Comparison of ENCODE assay signal across 1 cellular context in genomic region chr2:127526142-127526939, GRCh38.
TF ChIP-seq lines count a peak whose summit lies in the region.

Gene IWS1 (minus strand): TSS chr2:127526489. CDS start chr2:127526208, 281 bp downstream.

TF ChIP-seq in HepG2, 621 proteins besides CTCF, POLR2A, EP300 and RAD21 (continued from another document and continues in another):
- TF ChIP-seq HMGXB3 (CRISPR knock-in tag; IDR thresholded peaks at IDR 0.05; ENCODE audit: borderline replicate concordance) (peak; percentile 50; the same call in 1 of the 2 replicates), PITX1 (CRISPR knock-in tag; IDR thresholded peaks at IDR 0.05) (peak; percentile 78), ZNF234 (CRISPR knock-in tag; conservative IDR thresholded peaks at IDR 0.05) (no peak; the same call in 1 of the 2 replicates), REPIN1 (CRISPR knock-in tag; IDR thresholded peaks at IDR 0.05; ENCODE audit: borderline replicate concordance, low read depth) (no peak; the same call in none of the 2 replicates), RBAK (CRISPR knock-in tag; IDR thresholded peaks at IDR 0.05) (no peak), RBM39 (IDR thresholded peaks at IDR 0.05; ENCODE audit: low read depth, low read length, poor library complexity, severe bottlenecking) (peak; percentile 37), MTA3 (CRISPR knock-in tag; IDR thresholded peaks at IDR 0.05) (no peak; the same call in 1 of the 2 replicates), NFKBIZ (CRISPR knock-in tag; IDR thresholded peaks at IDR 0.05) (peak; percentile 72; the same call in 1 of the 2 replicates), RBM22 (optimal IDR thresholded peaks at IDR 0.05; ENCODE audit: low read length) (no peak), ZNF34 (CRISPR knock-in tag; IDR thresholded peaks at IDR 0.05; ENCODE audit: borderline replicate concordance) (no peak), HNRNPH1 (optimal IDR thresholded peaks at IDR 0.05; ENCODE audit: low read depth, low read length) (no peak), ZNF563 (CRISPR knock-in tag; IDR thresholded peaks at IDR 0.05) (peak; percentile 91), BCL6 (CRISPR knock-in tag; IDR thresholded peaks at IDR 0.05) (peak; percentile 61), NBN (conservative IDR thresholded peaks at IDR 0.05) (no peak), NFE2L1 (CRISPR knock-in tag; IDR thresholded peaks at IDR 0.05; ENCODE audit: borderline replicate concordance) (no peak), KLF12 (CRISPR knock-in tag; IDR thresholded peaks at IDR 0.05; ENCODE audit: borderline replicate concordance) (no peak), ZSCAN20 (CRISPR knock-in tag; IDR thresholded peaks at IDR 0.05; ENCODE audit: borderline replicate concordance) (0 out of 2 replicates have a peak, but pooled peaks have one; percentile 68), MZF1 (CRISPR knock-in tag; IDR thresholded peaks at IDR 0.05; ENCODE audit: borderline replicate concordance) (0 out of 2 replicates have a peak, but pooled peaks have one; percentile 25), ZNF432 (CRISPR knock-in tag; IDR thresholded peaks at IDR 0.05; ENCODE audit: borderline replicate concordance) (0 out of 2 replicates have a peak, but pooled peaks have one; percentile 30), ZNF530 (CRISPR knock-in tag; IDR thresholded peaks at IDR 0.05; ENCODE audit: low read depth) (no peak), DBP (CRISPR knock-in tag; IDR thresholded peaks at IDR 0.05; ENCODE audit: not compliant biosample characterization) (no peak), ATF7 (IDR thresholded peaks at IDR 0.05) (no peak), ATF7 (CRISPR knock-in tag; IDR thresholded peaks at IDR 0.05) (0 out of 2 replicates have a peak, but pooled peaks have one; percentile 18), CHD4 (IDR thresholded peaks at IDR 0.05; ENCODE audit: borderline replicate concordance, low read length) (no peak; the same call in 1 of the 2 replicates), ZSCAN29 (CRISPR knock-in tag; conservative IDR thresholded peaks at IDR 0.05) (peak; percentile 76; the same call in 1 of the 2 replicates), RFX5 (IDR thresholded peaks at IDR 0.05; ENCODE audit: low read depth, low read length) (peak; percentile 83), NFE2L2 (IDR thresholded peaks at IDR 0.05; ENCODE audit: low read length) (no peak), ZFP91 (CRISPR knock-in tag; IDR thresholded peaks at IDR 0.05; ENCODE audit: borderline replicate concordance) (peak; percentile 77; the same call in 1 of the 2 replicates), RNF2 (conservative IDR thresholded peaks at IDR 0.05; ENCODE audit: low read depth) (peak; percentile 91), HNF1A (IDR thresholded peaks at IDR 0.05; ENCODE audit: low read depth) (no peak), HNF1A (CRISPR knock-in tag; IDR thresholded peaks at IDR 0.05; ENCODE audit: borderline replicate concordance) (no peak), ZKSCAN5 (CRISPR knock-in tag; IDR thresholded peaks at IDR 0.05) (0 out of 2 replicates have a peak, but pooled peaks have one; percentile 23), ZFYVE20 (CRISPR knock-in tag; IDR thresholded peaks at IDR 0.05; ENCODE audit: borderline replicate concordance, low read depth) (no peak), PCBP1 (IDR thresholded peaks at IDR 0.05; ENCODE audit: borderline replicate concordance, low read depth, low read length) (no peak), CENPX (CRISPR knock-in tag; IDR thresholded peaks at IDR 0.05) (no peak)
- TF ChIP-seq, protein P1, sequence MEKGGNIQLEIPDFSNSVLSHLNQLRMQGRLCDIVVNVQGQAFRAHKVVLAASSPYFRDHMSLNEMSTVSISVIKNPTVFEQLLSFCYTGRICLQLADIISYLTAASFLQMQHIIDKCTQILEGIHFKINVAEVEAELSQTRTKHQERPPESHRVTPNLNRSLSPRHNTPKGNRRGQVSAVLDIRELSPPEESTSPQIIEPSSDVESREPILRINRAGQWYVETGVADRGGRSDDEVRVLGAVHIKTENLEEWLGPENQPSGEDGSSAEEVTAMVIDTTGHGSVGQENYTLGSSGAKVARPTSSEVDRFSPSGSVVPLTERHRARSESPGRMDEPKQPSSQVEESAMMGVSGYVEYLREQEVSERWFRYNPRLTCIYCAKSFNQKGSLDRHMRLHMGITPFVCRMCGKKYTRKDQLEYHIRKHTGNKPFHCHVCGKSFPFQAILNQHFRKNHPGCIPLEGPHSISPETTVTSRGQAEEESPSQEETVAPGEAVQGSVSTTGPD (CRISPR knock-in tag; IDR thresholded peaks at IDR 0.05): no peak
- TF ChIP-seq, protein P2, sequence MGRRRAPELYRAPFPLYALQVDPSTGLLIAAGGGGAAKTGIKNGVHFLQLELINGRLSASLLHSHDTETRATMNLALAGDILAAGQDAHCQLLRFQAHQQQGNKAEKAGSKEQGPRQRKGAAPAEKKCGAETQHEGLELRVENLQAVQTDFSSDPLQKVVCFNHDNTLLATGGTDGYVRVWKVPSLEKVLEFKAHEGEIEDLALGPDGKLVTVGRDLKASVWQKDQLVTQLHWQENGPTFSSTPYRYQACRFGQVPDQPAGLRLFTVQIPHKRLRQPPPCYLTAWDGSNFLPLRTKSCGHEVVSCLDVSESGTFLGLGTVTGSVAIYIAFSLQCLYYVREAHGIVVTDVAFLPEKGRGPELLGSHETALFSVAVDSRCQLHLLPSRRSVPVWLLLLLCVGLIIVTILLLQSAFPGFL (CRISPR knock-in tag; IDR thresholded peaks at IDR 0.05): no peak
- TF ChIP-seq, protein P3, sequence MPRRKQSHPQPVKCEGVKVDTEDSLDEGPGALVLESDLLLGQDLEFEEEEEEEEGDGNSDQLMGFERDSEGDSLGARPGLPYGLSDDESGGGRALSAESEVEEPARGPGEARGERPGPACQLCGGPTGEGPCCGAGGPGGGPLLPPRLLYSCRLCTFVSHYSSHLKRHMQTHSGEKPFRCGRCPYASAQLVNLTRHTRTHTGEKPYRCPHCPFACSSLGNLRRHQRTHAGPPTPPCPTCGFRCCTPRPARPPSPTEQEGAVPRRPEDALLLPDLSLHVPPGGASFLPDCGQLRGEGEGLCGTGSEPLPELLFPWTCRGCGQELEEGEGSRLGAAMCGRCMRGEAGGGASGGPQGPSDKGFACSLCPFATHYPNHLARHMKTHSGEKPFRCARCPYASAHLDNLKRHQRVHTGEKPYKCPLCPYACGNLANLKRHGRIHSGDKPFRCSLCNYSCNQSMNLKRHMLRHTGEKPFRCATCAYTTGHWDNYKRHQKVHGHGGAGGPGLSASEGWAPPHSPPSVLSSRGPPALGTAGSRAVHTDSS (CRISPR knock-in tag; conservative IDR thresholded peaks at IDR 0.05): no peak
- TF ChIP-seq, protein P4, sequence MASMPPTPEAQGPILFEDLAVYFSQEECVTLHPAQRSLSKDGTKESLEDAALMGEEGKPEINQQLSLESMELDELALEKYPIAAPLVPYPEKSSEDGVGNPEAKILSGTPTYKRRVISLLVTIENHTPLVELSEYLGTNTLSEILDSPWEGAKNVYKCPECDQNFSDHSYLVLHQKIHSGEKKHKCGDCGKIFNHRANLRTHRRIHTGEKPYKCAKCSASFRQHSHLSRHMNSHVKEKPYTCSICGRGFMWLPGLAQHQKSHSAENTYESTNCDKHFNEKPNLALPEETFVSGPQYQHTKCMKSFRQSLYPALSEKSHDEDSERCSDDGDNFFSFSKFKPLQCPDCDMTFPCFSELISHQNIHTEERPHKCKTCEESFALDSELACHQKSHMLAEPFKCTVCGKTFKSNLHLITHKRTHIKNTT (CRISPR knock-in tag; IDR thresholded peaks at IDR 0.05): no peak
- TF ChIP-seq, protein P5, sequence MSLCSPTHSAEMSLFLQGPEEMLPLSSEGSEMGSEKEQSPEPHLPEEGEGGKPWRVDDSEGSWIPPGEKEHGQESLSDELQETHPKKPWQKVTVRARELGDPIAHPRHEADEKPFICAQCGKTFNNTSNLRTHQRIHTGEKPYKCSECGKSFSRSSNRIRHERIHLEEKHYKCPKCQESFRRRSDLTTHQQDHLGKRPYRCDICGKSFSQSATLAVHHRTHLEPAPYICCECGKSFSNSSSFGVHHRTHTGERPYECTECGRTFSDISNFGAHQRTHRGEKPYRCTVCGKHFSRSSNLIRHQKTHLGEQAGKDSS (CRISPR knock-in tag; IDR thresholded peaks at IDR 0.05; ENCODE audit: borderline replicate concordance, low read depth): no peak; the same call in 1 of the 2 replicates
- TF ChIP-seq, protein P6, sequence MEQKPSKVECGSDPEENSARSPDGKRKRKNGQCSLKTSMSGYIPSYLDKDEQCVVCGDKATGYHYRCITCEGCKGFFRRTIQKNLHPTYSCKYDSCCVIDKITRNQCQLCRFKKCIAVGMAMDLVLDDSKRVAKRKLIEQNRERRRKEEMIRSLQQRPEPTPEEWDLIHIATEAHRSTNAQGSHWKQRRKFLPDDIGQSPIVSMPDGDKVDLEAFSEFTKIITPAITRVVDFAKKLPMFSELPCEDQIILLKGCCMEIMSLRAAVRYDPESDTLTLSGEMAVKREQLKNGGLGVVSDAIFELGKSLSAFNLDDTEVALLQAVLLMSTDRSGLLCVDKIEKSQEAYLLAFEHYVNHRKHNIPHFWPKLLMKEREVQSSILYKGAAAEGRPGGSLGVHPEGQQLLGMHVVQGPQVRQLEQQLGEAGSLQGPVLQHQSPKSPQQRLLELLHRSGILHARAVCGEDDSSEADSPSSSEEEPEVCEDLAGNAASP (CRISPR knock-in tag; IDR thresholded peaks at IDR 0.05; ENCODE audit: borderline replicate concordance): peak; percentile 46; the same call in 1 of the 2 replicates
